8 cellular contexts compared by ENCODE assay signal in the genomic region with DNA sequence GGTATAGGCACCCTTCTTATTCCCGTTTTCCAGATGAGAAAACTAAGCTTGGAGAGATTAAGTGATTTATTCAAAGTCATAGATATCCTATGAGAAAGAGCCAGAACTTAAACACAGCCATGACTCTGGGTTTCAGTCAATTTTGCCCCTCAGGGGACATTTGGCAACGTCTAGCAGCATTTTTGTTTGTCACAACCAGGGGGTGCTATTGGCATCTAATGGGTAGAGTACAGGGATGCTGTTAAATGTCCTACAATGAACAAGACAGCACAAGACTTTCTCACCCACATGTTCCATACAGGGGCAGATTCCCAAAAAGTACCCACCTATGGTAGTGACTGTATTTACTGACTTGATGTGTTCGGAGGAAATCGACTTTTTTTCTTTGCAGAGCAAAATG. TPM values are rescaled to one million over a fixed set of nuclear protein-coding genes. Genes with fewer than 3 reads are reported as not detected.
A peak's percentile ranks its signal among the peaks of the same experiment; 100 is the strongest.
DNase-seq lines count a peak whose midpoint lies in the region; ATAC-seq and TF ChIP-seq lines count a peak whose summit lies in the region.

No MANE protein-coding gene starts in this region.

- no peaks in the 10 kb centered on the region; the same call in 1 of the 2 replicates for H3K27me3 ChIP-seq in OCI-LY1 (ENCODE audit: insufficient read depth, low read length)

- ATAC-seq in GM21723 (IDR thresholded peaks at IDR 0.05; ENCODE audit: unreplicated experiment) = no peak

- H3K36me3 Mint-ChIP-seq in T-helper 2 cell treated with Interferon-gamma antibody and Interleukin-4, amounts not matched to agents 5 μg/mL and 100 μg/mL, for 36 hours (ENCODE audit: low read depth) = no peaks in the 10 kb centered on the region

- H3K4me3 Mint-ChIP-seq in T-helper 2 cell treated with Interferon-gamma antibody and Interleukin-4, amounts not matched to agents 5 μg/mL and 100 μg/mL, for 36 hours = no peak overlapping the region

- H3K9ac ChIP-seq in OCI-LY1 (ENCODE audit: low read length) = no peak overlapping the region

- H3K27ac Mint-ChIP-seq in T-helper 2 cell treated with Interferon-gamma antibody and Interleukin-4, amounts not matched to agents 5 μg/mL and 100 μg/mL, for 36 hours = no peak overlapping the region

- H3K4me1 Mint-ChIP-seq in T-helper 2 cell treated with Interferon-gamma antibody and Interleukin-4, amounts not matched to agents 5 μg/mL and 100 μg/mL, for 36 hours (ENCODE audit: low read depth) = no peaks in the 10 kb centered on the region

- H3K9me3 ChIP-seq in OCI-LY1 (ENCODE audit: low read length) = no peaks in the 10 kb centered on the region

- H3K9me2 ChIP-seq in OCI-LY1 (ENCODE audit: low read depth, low read length) = no peaks in the 10 kb centered on the region

- H3K4me2 ChIP-seq in OCI-LY1 (ENCODE audit: low read length) = no peak overlapping the region

- H4K20me1 ChIP-seq in OCI-LY1 (ENCODE audit: insufficient read depth, low read length) = no peaks in the 10 kb centered on the region

- DNase-seq in A172 (ENCODE audit: low spot score) = peak; percentile 57
- peak; percentile 8 for DNase-seq in fibroblast of villous mesenchyme (ENCODE audit: low read depth)
- DNase-seq in T-helper 2 cell treated with Interferon-gamma antibody and Interleukin-4, amounts not matched to agents 5 μg/mL and 100 μg/mL, for 36 hours (ENCODE audit: low spot score) = no peak
- DNase-seq in middle frontal gyrus (ENCODE audit: extremely low spot score, low spot score) = no peak
- no peak for DNase-seq in stimulated activated CD8-positive, alpha-beta memory T cell treated with anti-CD3 and anti-CD28 coated beads, Interleukin-4, amount 100 ng/mL, for 48 hours

- H3K4me3 ChIP-seq in OCI-LY1 (ENCODE audit: low read depth, low read length, poor library complexity, severe bottlenecking) (no peak overlapping the region), fibroblast of villous mesenchyme (ENCODE audit: low read depth, low read length) (no peak overlapping the region)

- no peaks in the 10 kb centered on the region for H3K36me3 ChIP-seq in OCI-LY1 (ENCODE audit: insufficient read depth, low read length)

- peak; percentile 50; the same call in 1 of the 2 replicates for TF ChIP-seq CTCF in GM12874 (IDR thresholded peaks at IDR 0.05; ENCODE audit: insufficient read depth, low read depth, low read length)
- TF ChIP-seq CTCF in OCI-LY1 (IDR thresholded peaks at IDR 0.05; ENCODE audit: low read length) = peak; percentile 80
- peak; percentile 31 for TF ChIP-seq CTCF in fibroblast of villous mesenchyme (IDR thresholded peaks at IDR 0.05; ENCODE audit: insufficient read depth, low read depth, low read length)

- no peaks in the 10 kb centered on the region for H3F3A ChIP-seq in OCI-LY1 (ENCODE audit: insufficient read depth, low read length)

- peaks cover 36% of the 10 kb centered on the region for H3K27me3 Mint-ChIP-seq in T-helper 2 cell treated with Interferon-gamma antibody and Interleukin-4, amounts not matched to agents 5 μg/mL and 100 μg/mL, for 36 hours (ENCODE audit: low read depth)

- no peak overlapping the region for H3K27ac ChIP-seq in OCI-LY1 (ENCODE audit: low read depth, low read length, poor library complexity, severe bottlenecking)

- H3K9me3 Mint-ChIP-seq in T-helper 2 cell treated with Interferon-gamma antibody and Interleukin-4, amounts not matched to agents 5 μg/mL and 100 μg/mL, for 36 hours = no peaks in the 10 kb centered on the region

- H2AFZ ChIP-seq in OCI-LY1 (ENCODE audit: low read length) = no peak overlapping the region

- H3K4me1 ChIP-seq in OCI-LY1 (ENCODE audit: insufficient read depth, low read length, severe bottlenecking) = peaks cover 25% of the 10 kb centered on the region

- H3K79me2 ChIP-seq in OCI-LY1 (ENCODE audit: insufficient read depth, low read length) = no peaks in the 10 kb centered on the region

RNA-seq across cellular contexts. Expression of gene SHISA9, which starts 4.8 kb away (rescaled TPM):
- 7.3 and 11.4 TPM in 2 replicates for total RNA-seq in A172 (2014; rRNA removed; shearing (Covaris generic))
- total RNA-seq in fibroblast of villous mesenchyme = 0.32 TPM in 1 of 2 replicates, not detected in the other

Comparison
In these comparisons a context has a peak if more than half of its experiments do, and no peak if none do; other contexts are left out.
1. DNase-seq: peak in A172 (single experiment) and fibroblast of villous mesenchyme (single experiment); none in T-helper 2 cell treated with Interferon-gamma antibody and Interleukin-4, amounts not matched to agents 5 μg/mL and 100 μg/mL, for 36 hours (single experiment), middle frontal gyrus (single experiment) and stimulated activated CD8-positive, alpha-beta memory T cell treated with anti-CD3 and anti-CD28 coated beads, Interleukin-4, amount 100 ng/mL, for 48 hours (single experiment).
2. Peak in every context shown above with its lines, with median percentiles within 50 percentile points of each other: CTCF ChIP-seq.